In genomic region chrX:10109695-10110094, GRCh38 we compare ENCODE assay signal across 8 cellular contexts. TPM values are rescaled to one million over a fixed set of nuclear protein-coding genes. Genes with fewer than 3 reads are reported as not detected.
DNase-seq lines count a peak whose midpoint lies in the region; ATAC-seq and TF ChIP-seq lines count a peak whose summit lies in the region.
"Had no signal": no experiment of that assay in that cellular context is flagged by ENCODE, and none has a peak within 500 bp of the region (broad histone marks: within the 10 kb centered on the region; RNA-seq: fewer than 3 reads in every experiment).

No MANE protein-coding gene starts in this region.

- no peaks in the 10 kb centered on the region for H3K36me3 ChIP-seq in osteoblast (ENCODE audit: insufficient read depth, low read length)

- H3K4me3 Mint-ChIP-seq in activated naive CD8-positive, alpha-beta T cell treated with anti-CD3 and anti-CD28 coated beads for 36 hours = no peak overlapping the region
- H3K4me3 Mint-ChIP-seq in immature natural killer cell = peak overlapping the region in 1 of 5 donors; percentile 53
- peak overlapping the region; percentile 70 to 72 for H3K4me3 Mint-ChIP-seq in stimulated activated naive B cell treated with anti-CD40 and anti-IgM and Interleukin-4, amounts not matched to agents 10 μg/mL and 1 μg/mL and 100 μg/mL, for 72 hours

- peaks cover 19% of the 10 kb centered on the region for H3K36me3 Mint-ChIP-seq in activated naive CD8-positive, alpha-beta T cell treated with anti-CD3 and anti-CD28 coated beads for 36 hours
- H3K36me3 Mint-ChIP-seq in immature natural killer cell = peaks cover 0 to 6% (median 0%) of the 10 kb centered on the region in 3 donors
- H3K36me3 Mint-ChIP-seq in stimulated activated naive B cell treated with anti-CD40 and anti-IgM and Interleukin-4, amounts not matched to agents 10 μg/mL and 1 μg/mL and 100 μg/mL, for 72 hours = peaks cover 33 to 38% of the 10 kb centered on the region in 2 donors

- TF ChIP-seq CTCF in GM13977 (IDR thresholded peaks at IDR 0.05; ENCODE audit: extremely low read depth, insufficient read depth, missing control alignments) (no peak), osteoblast (IDR thresholded peaks at IDR 0.05; ENCODE audit: extremely low read depth, low read depth, low read length) (no peak)

- H3K4me1 Mint-ChIP-seq in activated naive CD8-positive, alpha-beta T cell treated with anti-CD3 and anti-CD28 coated beads for 36 hours = peaks cover 61% of the 10 kb centered on the region
- H3K4me1 Mint-ChIP-seq in immature natural killer cell = peaks cover 58 to 76% of the 10 kb centered on the region in 2 donors
- peaks cover 41 to 77% of the 10 kb centered on the region in 2 donors for H3K4me1 Mint-ChIP-seq in stimulated activated naive B cell treated with anti-CD40 and anti-IgM and Interleukin-4, amounts not matched to agents 10 μg/mL and 1 μg/mL and 100 μg/mL, for 72 hours

- no peak overlapping the region for H3K4me2 ChIP-seq in osteoblast (ENCODE audit: insufficient read depth, low read length)

- peak overlapping the region; percentile 87 for H3K27ac Mint-ChIP-seq in activated naive CD8-positive, alpha-beta T cell treated with anti-CD3 and anti-CD28 coated beads for 36 hours
- H3K27ac Mint-ChIP-seq in immature natural killer cell = peak overlapping the region in 4 of 6 donors; percentile 18 to 74 (median 54)
- H3K27ac Mint-ChIP-seq in stimulated activated naive B cell treated with anti-CD40 and anti-IgM and Interleukin-4, amounts not matched to agents 10 μg/mL and 1 μg/mL and 100 μg/mL, for 72 hours = peak overlapping the region; percentile 94

- peaks cover 4% of the 10 kb centered on the region for H3K79me2 ChIP-seq in osteoblast (ENCODE audit: insufficient read depth, low read length)

- H4K20me1 ChIP-seq in osteoblast (ENCODE audit: insufficient read depth, low read length) = no peaks in the 10 kb centered on the region

- in situ Hi-C loops in GM13977 (cut with MboI; ENCODE audit: low pct_unique_long_range_greater_than_20kb, low sequenced_read_pairs, unreplicated experiment) = loop anchor here (10.0 kb wide), 2 partner anchors 115 to 235 kb away; no protein-coding TSS in a partner anchor

- H3K4me1 ChIP-seq in osteoblast (ENCODE audit: insufficient read depth, low read length) = no peaks in the 10 kb centered on the region

- DNase-seq in GM13977 (ENCODE audit: low spot score) (peak; percentile 8), immature natural killer cell (no peak), osteoblast (ENCODE audit: insufficient read length, low spot score, missing footprints) (no peak), NCI-H69 (lab: John Stamatoyannopoulos, UW) (no peak)
- no peak for DNase-seq in activated naive CD8-positive, alpha-beta T cell treated with anti-CD3 and anti-CD28 coated beads for 36 hours
- no peak for DNase-seq in stimulated activated naive B cell treated with anti-CD40 and anti-IgM and Interleukin-4, amounts not matched to agents 10 μg/mL and 1 μg/mL and 100 μg/mL, for 72 hours
- DNase-seq: NCI-H1930 had no signal

- no peak overlapping the region for H3K4me3 ChIP-seq in osteoblast (ENCODE audit: insufficient read depth, low read length)

- ATAC-seq in stimulated activated naive B cell treated with anti-CD40 and anti-IgM and Interleukin-4, amounts not matched to agents 10 μg/mL and 1 μg/mL and 100 μg/mL, for 72 hours (replicated peaks) = no peak
- no peak for ATAC-seq in activated CD4-positive, CD25-positive, alpha-beta regulatory T cell treated with anti-CD3 and anti-CD28 coated beads, Interleukin-2, amount 50 U/mL, for 24 hours

- H3K9me3 Mint-ChIP-seq in activated naive CD8-positive, alpha-beta T cell treated with anti-CD3 and anti-CD28 coated beads for 36 hours = peaks cover 1% of the 10 kb centered on the region
- no peaks in the 10 kb centered on the region for H3K9me3 Mint-ChIP-seq in immature natural killer cell
- no peaks in the 10 kb centered on the region for H3K9me3 Mint-ChIP-seq in stimulated activated naive B cell treated with anti-CD40 and anti-IgM and Interleukin-4, amounts not matched to agents 10 μg/mL and 1 μg/mL and 100 μg/mL, for 72 hours

- H2AFZ ChIP-seq in osteoblast (ENCODE audit: low read length) = no peak overlapping the region

- H3K27ac ChIP-seq in osteoblast (ENCODE audit: low read depth, low read length) = no peak overlapping the region

- no peaks in the 10 kb centered on the region for H3K27me3 Mint-ChIP-seq in activated naive CD8-positive, alpha-beta T cell treated with anti-CD3 and anti-CD28 coated beads for 36 hours
- peaks cover 0 to 5% (median 2%) of the 10 kb centered on the region in 3 donors for H3K27me3 Mint-ChIP-seq in immature natural killer cell (ENCODE audit: low read depth in 3 of 3)
- peaks cover 0 to 3% of the 10 kb centered on the region in 2 donors for H3K27me3 Mint-ChIP-seq in stimulated activated naive B cell treated with anti-CD40 and anti-IgM and Interleukin-4, amounts not matched to agents 10 μg/mL and 1 μg/mL and 100 μg/mL, for 72 hours

- no peaks in the 10 kb centered on the region for H3K27me3 ChIP-seq in osteoblast (ENCODE audit: insufficient read depth, low read length)

- no peaks in the 10 kb centered on the region for H3K9me3 ChIP-seq in osteoblast (ENCODE audit: low read depth, low read length)

RNA-seq across cellular contexts. Expression of gene CLCN4, which starts 47.1 kb away (rescaled TPM):
- total RNA-seq in activated naive CD8-positive, alpha-beta T cell treated with anti-CD3 and anti-CD28 coated beads for 36 hours = under 1 TPM; 0.04 to 0.38 TPM
- polyA plus RNA-seq in immature natural killer cell = under 1 TPM in 1 of 3 donors, not detected in 2; 0.69 TPM
- 14.1 and 16.2 TPM in 2 replicates for total RNA-seq in osteoblast

Comparison
In these comparisons a context has a peak if more than half of its experiments do, and no peak if none do; other contexts are left out.
1. RNA of gene CLCN4, which starts 47.1 kb away (total RNA-seq): 14.1 to 16.2 TPM in osteoblast; 0.04 to 0.38 TPM in activated naive CD8-positive, alpha-beta T cell treated with anti-CD3 and anti-CD28 coated beads for 36 hours; every median in the first group is over 10 times any median in the second.
2. Peak in every context shown above with its lines, with median percentiles within 50 percentile points of each other: H3K27ac Mint-ChIP-seq.